ENCODE assay signal across 8 cellular contexts in the genomic region with DNA sequence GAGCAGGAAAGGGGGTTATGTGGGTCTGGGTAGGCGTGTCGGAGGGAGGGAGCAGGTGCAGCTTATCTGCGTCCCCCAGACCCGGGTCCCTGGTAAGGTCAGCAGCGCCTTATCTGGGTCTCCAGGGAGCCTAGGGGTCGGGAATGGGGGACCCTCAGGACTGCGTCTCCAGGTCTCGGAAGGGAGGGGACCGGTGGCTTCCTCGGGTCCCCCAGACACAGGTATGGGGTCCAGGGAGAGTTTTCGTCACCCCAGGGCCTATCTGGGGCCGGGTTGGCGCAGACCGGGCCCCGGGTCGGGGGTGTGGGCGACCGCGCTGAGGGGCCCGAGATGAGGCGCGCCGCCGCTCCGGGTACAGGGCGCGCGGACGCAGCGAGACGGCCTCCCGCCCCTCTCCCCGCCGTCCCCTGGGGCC. TPM values are rescaled to one million over a fixed set of nuclear protein-coding genes. Genes with fewer than 3 reads are reported as not detected.
DNase-seq lines count a peak whose midpoint lies in the region; ATAC-seq, FAIRE-seq and TF ChIP-seq lines count a peak whose summit lies in the region.

No MANE protein-coding gene starts in this region.

- peaks cover 28% of the 10 kb centered on the region for H3K79me1 ChIP-seq in mesendoderm (ENCODE audit: low read length)

- 0% methylated on average over 2 to 11 of the region's 34 CpGs for WGBS in body of pancreas, 2 donors
- no CpG with 5 or more reads among the region's 34 CpGs for WGBS in mesendoderm (ENCODE audit: extremely low coverage, insufficient coverage, low lambda C conversion rate)

- H3K9ac ChIP-seq in mesendoderm (ENCODE audit: low read length): peak overlapping the region; percentile 89

- H2BK120ac ChIP-seq in mesendoderm (ENCODE audit: low read depth, low read length): peak overlapping the region; percentile 33

- H3K27me3 ChIP-seq in A673 (replicated peaks; ENCODE audit: insufficient read depth, low read depth, low read length, poor library complexity) (no peaks in the 10 kb centered on the region), body of pancreas (no peaks in the 10 kb centered on the region), mesendoderm (ENCODE audit: insufficient read depth, low read length, poor library complexity) (no peaks in the 10 kb centered on the region), upper lobe of right lung (no peaks in the 10 kb centered on the region)

- H4K5ac ChIP-seq in mesendoderm (ENCODE audit: low read length): no peak overlapping the region

- H3K23ac ChIP-seq in mesendoderm (ENCODE audit: low read length): no peak overlapping the region

- peak overlapping the region; percentile 95 for H3K27ac ChIP-seq in A673 (ENCODE audit: low read depth, low read length, poor library complexity, severe bottlenecking)
- H3K27ac ChIP-seq in body of pancreas: peak overlapping the region; percentile 76 to 93 (median 90)
- peak overlapping the region; percentile 55 for H3K27ac ChIP-seq in mesendoderm (ENCODE audit: low read depth, low read length)
- H3K27ac ChIP-seq in upper lobe of right lung: peak overlapping the region; percentile 92

- POLR2A ChIA-PET in A673 (lab: Charles Lee; ENCODE audit: low non-redundant PET): no interaction called here

- TF ChIP-seq POLR2A in body of pancreas (IDR thresholded peaks at IDR 0.05): no peak

- H3K9me3 ChIP-seq in A673 (ENCODE audit: low read depth, low read length, poor library complexity, severe bottlenecking) (no peaks in the 10 kb centered on the region), body of pancreas (no peaks in the 10 kb centered on the region), upper lobe of right lung (no peaks in the 10 kb centered on the region)

- ATAC-seq in GM19035 (IDR thresholded peaks at IDR 0.05; ENCODE audit: unreplicated experiment) (peak; percentile 18), body of pancreas (no peak), upper lobe of right lung (peak; percentile 0)

- no TSS peak for BruUV-seq in A673 (replicated peaks; lab: Mats Ljungman, UMichigan)

- H3K4me2 ChIP-seq in mesendoderm (ENCODE audit: low read length): peak overlapping the region; percentile 91

- H3K79me2 ChIP-seq in mesendoderm (ENCODE audit: control insufficient read depth, insufficient read depth, low read length): peaks cover 55% of the 10 kb centered on the region

- H3K56ac ChIP-seq in mesendoderm (ENCODE audit: low read length): peak overlapping the region; percentile 90

- FAIRE-seq in HTR-8/SVneo (lab: Jason Lieb, UNC): no peak

- H3K4me3 ChIP-seq in A673 (ENCODE audit: low read depth, low read length, poor library complexity, severe bottlenecking) (peak overlapping the region; percentile 71), body of pancreas (peak overlapping the region; percentile 57 to 76), mesendoderm (ENCODE audit: low read length) (peak overlapping the region; percentile 89), upper lobe of right lung (peak overlapping the region; percentile 99)

- TF ChIP-seq CTCF in A673 (conservative IDR thresholded peaks at IDR 0.05; ENCODE audit: low read depth, low read length) (no peak), body of pancreas (IDR thresholded peaks at IDR 0.05) (no peak), upper lobe of right lung (IDR thresholded peaks at IDR 0.05) (no peak)

- peak overlapping the region; percentile 17 for H2BK5ac ChIP-seq in mesendoderm (ENCODE audit: low read length)

- peak overlapping the region; percentile 97 for H3K18ac ChIP-seq in mesendoderm (ENCODE audit: low read length)

- H3K4ac ChIP-seq in mesendoderm (ENCODE audit: low read depth, low read length): peak overlapping the region; percentile 89

- H2AK5ac ChIP-seq in mesendoderm (ENCODE audit: low read length): no peak overlapping the region

- no peak for DNase-seq in A673 (ENCODE audit: low spot score)
- peak; percentile 21 for DNase-seq in HTR-8/SVneo (ENCODE audit: insufficient read length, low spot score)
- DNase-seq in body of pancreas: no peak
- DNase-seq in mesendoderm: no peak
- DNase-seq in upper lobe of right lung: no peak
- no peak for DNase-seq in AG08395 (ENCODE audit: low spot score)
- no peak for DNase-seq in SW 1271 (lab: John Stamatoyannopoulos, UW)

- CTCF ChIA-PET in A673 (lab: Charles Lee): no interaction called here

- intact Hi-C loops in A673 (cut with micrococcal nuclease; ENCODE audit: unreplicated experiment) (no loop called here), body of pancreas (cut with DNase I) (no loop called here), upper lobe of right lung (cut with DNase I) (no loop called here)

- H4K8ac ChIP-seq in mesendoderm (ENCODE audit: low read depth, low read length): peak overlapping the region; percentile 7

- H2BK15ac ChIP-seq in mesendoderm (replicated peaks; ENCODE audit: low read depth): no peak overlapping the region

- H3K36me3 ChIP-seq in A673 (ENCODE audit: insufficient read depth, low read length, poor library complexity, severe bottlenecking): peaks cover 24% of the 10 kb centered on the region
- H3K36me3 ChIP-seq in body of pancreas (replicated peaks in 1 of 2; ENCODE audit: insufficient read depth in 1 of 2, low read depth in 2 of 2): no peaks in the 10 kb centered on the region
- peaks cover 2% of the 10 kb centered on the region for H3K36me3 ChIP-seq in mesendoderm (ENCODE audit: control insufficient read depth, insufficient read depth, low read length)
- H3K36me3 ChIP-seq in upper lobe of right lung: peaks cover 14% of the 10 kb centered on the region

- H3K4me1 ChIP-seq in A673 (ENCODE audit: insufficient read depth, low read length, poor library complexity, severe bottlenecking) (peaks cover 26% of the 10 kb centered on the region), body of pancreas (peaks cover 71% of the 10 kb centered on the region), mesendoderm (ENCODE audit: control insufficient read depth, low read depth, low read length) (peaks cover 7% of the 10 kb centered on the region), upper lobe of right lung (peaks cover 55% of the 10 kb centered on the region)

RNA-seq across cellular contexts. Expression of a gene that starts 0.3 kb away (rescaled TPM):
- total RNA-seq in A673 (2021) (36.8 and 40.4 TPM in 2 replicates), body of pancreas (1 to 10 TPM; 4.6 to 5.2 TPM), upper lobe of right lung (15.9 TPM)
- 29.7 TPM for polyA plus RNA-seq in mesendoderm (2013, experiment 1 of 2)
- polyA plus RNA-seq in mesendoderm (2013, experiment 2 of 2): 28.8 TPM

RNA-seq across cellular contexts. Expression of a gene that starts 0.5 kb away (rescaled TPM):
- total RNA-seq in A673 (2021): 55.9 and 56.6 TPM in 2 replicates
- 10 to 100 TPM; 12.2 to 23.6 TPM for total RNA-seq in body of pancreas
- polyA plus RNA-seq in mesendoderm (2013, experiment 1 of 2): 20.6 TPM
- polyA plus RNA-seq in mesendoderm (2013, experiment 2 of 2): 20.1 TPM
- total RNA-seq in upper lobe of right lung: 31.5 TPM
